Comparison of ENCODE assay signal across 8 cellular contexts in the genomic region with DNA sequence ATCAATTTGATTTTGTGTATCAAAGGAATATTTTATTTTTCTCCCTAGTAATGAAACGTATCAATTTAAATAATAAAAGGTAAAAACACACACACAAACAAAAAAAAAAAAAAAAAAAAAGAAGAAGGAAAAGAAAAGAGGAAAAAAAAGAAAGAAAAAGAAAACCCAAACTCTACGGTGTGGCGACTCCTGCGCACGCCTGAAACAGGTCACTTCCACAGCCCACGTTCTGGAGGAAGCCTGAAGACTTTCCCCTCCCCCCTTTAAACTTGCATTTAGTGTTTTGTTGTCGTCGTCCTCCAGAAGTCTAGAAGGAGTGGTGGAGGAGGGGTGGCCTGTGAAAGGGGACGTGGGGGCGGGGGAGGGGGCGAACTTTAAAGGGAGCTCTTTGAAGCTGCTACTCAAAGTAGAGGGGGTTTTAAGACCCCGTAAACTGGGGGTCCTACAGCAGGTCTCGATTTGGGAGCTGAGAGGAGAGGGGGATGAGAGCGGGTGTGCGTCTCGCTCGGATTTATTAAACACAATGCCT. TPM values are rescaled to one million over a fixed set of nuclear protein-coding genes. Genes with fewer than 3 reads are reported as not detected.
DNase-seq lines count a peak whose midpoint lies in the region; ATAC-seq and TF ChIP-seq lines count a peak whose summit lies in the region.

No MANE protein-coding gene starts in this region.

- H3K27me3 Mint-ChIP-seq in CD8-positive, alpha-beta memory T cell = peaks cover 4 to 23% of the 10 kb centered on the region in 2 donors
- H3K27me3 Mint-ChIP-seq in activated T-helper 17 cell treated with anti-CD3 and anti-CD28 coated beads, Interleukin-2, amount 50 U/mL, for 72 hours = peaks cover 4% of the 10 kb centered on the region
- H3K27me3 Mint-ChIP-seq in immature natural killer cell (ENCODE audit: low read depth in 3 of 3) = peaks cover 26 to 48% (median 39%) of the 10 kb centered on the region in 3 donors

- ATAC-seq in activated T-helper 17 cell treated with anti-CD3 and anti-CD28 coated beads, Interleukin-2, amount 50 U/mL, for 72 hours (replicated peaks) = no peak
- ATAC-seq in GM18511 (IDR thresholded peaks at IDR 0.05; ENCODE audit: unreplicated experiment) = no peak

- peak overlapping the region; percentile 41 for H3K27ac ChIP-seq in CD8-positive, alpha-beta memory T cell (ENCODE audit: low read depth, low read length)
- peak overlapping the region; percentile 59 to 61 for H3K27ac ChIP-seq in tibial artery

- peaks cover 37% of the 10 kb centered on the region for H3K4me1 ChIP-seq in CD8-positive, alpha-beta memory T cell (ENCODE audit: insufficient read depth, low read length)
- peaks cover 4 to 39% (median 32%) of the 10 kb centered on the region in 4 donors for H3K4me1 ChIP-seq in tibial artery

- peak overlapping the region; percentile 86 for H3K4me3 ChIP-seq in CD8-positive, alpha-beta memory T cell (ENCODE audit: low read length)
- H3K4me3 ChIP-seq in tibial artery = peak overlapping the region; percentile 31 to 95

- CTCF ChIA-PET in CD8-positive, alpha-beta memory T cell (lab: Charles Lee) = interaction anchor here (0.8 to 1.7 kb wide), 5 partner anchors 8 to 388 kb away, joined by 3 to 5 read pairs (median 3); no protein-coding TSS in a partner anchor

- H3K4me3 Mint-ChIP-seq in CD8-positive, alpha-beta memory T cell = peak overlapping the region; percentile 91 to 98 (median 94)
- H3K4me3 Mint-ChIP-seq in activated T-helper 17 cell treated with anti-CD3 and anti-CD28 coated beads, Interleukin-2, amount 50 U/mL, for 72 hours = peak overlapping the region; percentile 99
- peak overlapping the region; percentile 91 to 98 (median 93) for H3K4me3 Mint-ChIP-seq in immature natural killer cell

- peaks cover 0 to 3% (median 0%) of the 10 kb centered on the region in 5 donors for H3K9me3 Mint-ChIP-seq in CD8-positive, alpha-beta memory T cell
- H3K9me3 Mint-ChIP-seq in activated T-helper 17 cell treated with anti-CD3 and anti-CD28 coated beads, Interleukin-2, amount 50 U/mL, for 72 hours = no peaks in the 10 kb centered on the region
- no peaks in the 10 kb centered on the region for H3K9me3 Mint-ChIP-seq in immature natural killer cell

- DNase-seq in CD8-positive, alpha-beta memory T cell = peak in 1 of 5 donors; percentile 48
- peak; percentile 29 to 41 for DNase-seq in Kasumi-1 (lab: John Stamatoyannopoulos, UW)
- DNase-seq in immature natural killer cell = no peak
- DNase-seq in tibial artery = no peak
- no peak for DNase-seq in NCI-H226
- no peak for DNase-seq in KG1 (lab: John Stamatoyannopoulos, UW)

- peak overlapping the region in 7 of 8 donors; percentile 97 to 100 (median 99) for H3K27ac Mint-ChIP-seq in CD8-positive, alpha-beta memory T cell
- peak overlapping the region; percentile 93 for H3K27ac Mint-ChIP-seq in activated T-helper 17 cell treated with anti-CD3 and anti-CD28 coated beads, Interleukin-2, amount 50 U/mL, for 72 hours
- peak overlapping the region in 5 of 6 donors; percentile 94 to 99 (median 99) for H3K27ac Mint-ChIP-seq in immature natural killer cell

- H3K36me3 ChIP-seq in CD8-positive, alpha-beta memory T cell (ENCODE audit: insufficient read depth, low read length) = no peaks in the 10 kb centered on the region
- no peaks in the 10 kb centered on the region for H3K36me3 ChIP-seq in tibial artery

- H3K9me3 ChIP-seq in CD8-positive, alpha-beta memory T cell (ENCODE audit: low read length) = no peaks in the 10 kb centered on the region
- H3K9me3 ChIP-seq in tibial artery = no peaks in the 10 kb centered on the region

- TF ChIP-seq CTCF in tibial artery (IDR thresholded peaks at IDR 0.05) = no peak

- H3K27me3 ChIP-seq in CD8-positive, alpha-beta memory T cell (ENCODE audit: insufficient read depth, low read length, poor library complexity, severe bottlenecking) = no peaks in the 10 kb centered on the region
- H3K27me3 ChIP-seq in tibial artery = no peaks in the 10 kb centered on the region

- intact Hi-C loops in tibial artery (cut with DNase I; ENCODE audit: low total_unique reads) = loop anchor here (5.0 to 10.0 kb wide), 4 partner anchors 57 to 525 kb away; no protein-coding TSS in a partner anchor

- POLR2A ChIA-PET in CD8-positive, alpha-beta memory T cell (lab: Charles Lee) = interaction anchor here (0.7 to 3.0 kb wide), 21 partner anchors 32 to 649 kb away, joined by 3 to 20 read pairs (median 6); partner anchors contain the start of gene RPLP1

- H3K4me1 Mint-ChIP-seq in CD8-positive, alpha-beta memory T cell = peaks cover 26 to 39% (median 30%) of the 10 kb centered on the region in 3 donors
- H3K4me1 Mint-ChIP-seq in activated T-helper 17 cell treated with anti-CD3 and anti-CD28 coated beads, Interleukin-2, amount 50 U/mL, for 72 hours = peaks cover 3% of the 10 kb centered on the region
- H3K4me1 Mint-ChIP-seq in immature natural killer cell = peaks cover 40 to 43% of the 10 kb centered on the region in 2 donors

- peaks cover 0 to 19% (median 0%) of the 10 kb centered on the region in 3 donors for H3K36me3 Mint-ChIP-seq in CD8-positive, alpha-beta memory T cell
- peaks cover 31% of the 10 kb centered on the region for H3K36me3 Mint-ChIP-seq in activated T-helper 17 cell treated with anti-CD3 and anti-CD28 coated beads, Interleukin-2, amount 50 U/mL, for 72 hours (ENCODE audit: low read depth)
- H3K36me3 Mint-ChIP-seq in immature natural killer cell = peaks cover 0 to 2% (median under 1%) of the 10 kb centered on the region in 3 donors

RNA-seq across cellular contexts. Expression of gene TLE3, which starts 2.3 kb away (rescaled TPM):
- total RNA-seq in CD8-positive, alpha-beta memory T cell = 10 to 100 TPM; 73.1 to 76.5 TPM
- polyA plus RNA-seq in CD8-positive, alpha-beta memory T cell = 19.4 TPM
- 100 to 1,000 TPM in 1 of 2 donors, 10 to 100 TPM in 1; 94.9 to 131 TPM for total RNA-seq in activated T-helper 17 cell treated with anti-CD3 and anti-CD28 coated beads, Interleukin-2, amount 50 U/mL, for 72 hours
- polyA plus RNA-seq in immature natural killer cell = 10 to 100 TPM in 1 of 3 donors, 1 to 10 TPM in 1, under 1 TPM in 1; 0.06 to 18.6 (median 3.9) TPM

Comparison
In these comparisons a context has a peak if more than half of its experiments do, and no peak if none do; other contexts are left out.
1. DNase-seq: peak in Kasumi-1 (2 of 2); none in immature natural killer cell (0 of 3), tibial artery (0 of 2), NCI-H226 (single experiment) and KG1 (single experiment).
2. Peak in every context shown above with its lines, with median percentiles within 50 percentile points of each other: H3K27ac Mint-ChIP-seq and H3K4me3 Mint-ChIP-seq.